ENCODE assay signal across 9 cellular contexts in genomic region chr1:25774921-25775774, GRCh38. TPM values are rescaled to one million over a fixed set of nuclear protein-coding genes. Genes with fewer than 3 reads are reported as not detected.
DNase-seq lines count a peak whose midpoint lies in the region; ATAC-seq and TF ChIP-seq lines count a peak whose summit lies in the region.
"Had no signal": no experiment of that assay in that cellular context is flagged by ENCODE, and none has a peak within 500 bp of the region (broad histone marks: within the 10 kb centered on the region; RNA-seq: fewer than 3 reads in every experiment).

No MANE protein-coding gene starts in this region.

- H2BK15ac ChIP-seq in mesenchymal stem cell (ENCODE audit: low read depth, poor library complexity, severe bottlenecking): no peak overlapping the region

- no TSS peak for BruUV-seq in Calu3 (replicated peaks; lab: Mats Ljungman, UMichigan)

- no peak overlapping the region for H3K9ac ChIP-seq in mesenchymal stem cell (ENCODE audit: low read length)

- H4K8ac ChIP-seq in mesenchymal stem cell (ENCODE audit: low read length): no peak overlapping the region

- H3K27me3 Mint-ChIP-seq in Calu3 (ENCODE audit: unreplicated experiment): peaks cover 26% of the 10 kb centered on the region
- peaks cover 0 to 3% (median 0%) of the 10 kb centered on the region in 5 donors for H3K27me3 Mint-ChIP-seq in naive thymus-derived CD8-positive, alpha-beta T cell

- H2AK5ac ChIP-seq in mesenchymal stem cell (ENCODE audit: low read length, severe bottlenecking): no peak overlapping the region

- H2BK120ac ChIP-seq in mesenchymal stem cell (ENCODE audit: low read depth, low read length): no peak overlapping the region

- H3K27me3 ChIP-seq in mesenchymal stem cell (ENCODE audit: control insufficient read depth in 1 of 2, insufficient read depth in 1 of 2, low read length in 2 of 2): no peaks in the 10 kb centered on the region

- peak; percentile 84 to 89 for ATAC-seq in naive thymus-derived CD8-positive, alpha-beta T cell
- ATAC-seq in GM18907 (IDR thresholded peaks at IDR 0.05; ENCODE audit: unreplicated experiment): no peak

- H3K4me3 ChIP-seq in mesenchymal stem cell (ENCODE audit: insufficient read depth in 1 of 2, low read depth in 1 of 2, low read length in 2 of 2): no peak overlapping the region
- H3K4me3 ChIP-seq: psoas muscle had no signal

- H2BK5ac ChIP-seq in mesenchymal stem cell (ENCODE audit: low read depth, low read length, poor library complexity, severe bottlenecking): no peak overlapping the region

- H3K36me3 ChIP-seq in mesenchymal stem cell (ENCODE audit: control insufficient read depth in 1 of 2, insufficient read depth in 2 of 2, low read depth in 1 of 2, low read length in 2 of 2): peaks cover 3 to 83% of the 10 kb centered on the region in 2 experiments

- intact Hi-C loops in Calu3 (cut with micrococcal nuclease; ENCODE audit: unreplicated experiment): no loop called here

- no peaks in the 10 kb centered on the region for H3K9me3 Mint-ChIP-seq in Calu3 (ENCODE audit: low read depth, unreplicated experiment)
- no peaks in the 10 kb centered on the region for H3K9me3 Mint-ChIP-seq in naive thymus-derived CD8-positive, alpha-beta T cell

- H3K4me2 ChIP-seq in mesenchymal stem cell (ENCODE audit: low read length, poor library complexity, severe bottlenecking): no peak overlapping the region

- POLR2A ChIA-PET in naive thymus-derived CD8-positive, alpha-beta T cell (lab: Charles Lee): interaction anchor here (0.6 to 5.8 kb wide), 37 partner anchors 10 to 1746 kb away, joined by 3 to 36 read pairs (median 6); partner anchors contain the start of genes MAN1C1, MTFR1L, RSRP1 and SELENON

- 49% methylated on average over 16 of the region's 16 CpGs for WGBS in mesenchymal stem cell

- no peak overlapping the region for H2BK12ac ChIP-seq in mesenchymal stem cell (ENCODE audit: low read length in 2 of 2)

- peaks cover 33% of the 10 kb centered on the region for H3K4me1 Mint-ChIP-seq in Calu3 (ENCODE audit: low read depth, unreplicated experiment)
- H3K4me1 Mint-ChIP-seq in naive thymus-derived CD8-positive, alpha-beta T cell: peaks cover 41 to 83% (median 67%) of the 10 kb centered on the region in 4 donors

- H3K18ac ChIP-seq in mesenchymal stem cell (ENCODE audit: low read depth in 1 of 2, low read length in 2 of 2): no peak overlapping the region

- no peak overlapping the region for H3K27ac Mint-ChIP-seq in Calu3 (ENCODE audit: unreplicated experiment)
- peak overlapping the region; percentile 86 to 99 (median 98) for H3K27ac Mint-ChIP-seq in naive thymus-derived CD8-positive, alpha-beta T cell

- H3K14ac ChIP-seq in mesenchymal stem cell (ENCODE audit: low read length in 2 of 2): no peak overlapping the region

- no peak for TF ChIP-seq CTCF in Calu3 (IDR thresholded peaks at IDR 0.05; ENCODE audit: unreplicated experiment)

- H3K4me3 Mint-ChIP-seq in Calu3 (ENCODE audit: low read depth, unreplicated experiment): no peak overlapping the region
- peak overlapping the region; percentile 68 to 93 (median 86) for H3K4me3 Mint-ChIP-seq in naive thymus-derived CD8-positive, alpha-beta T cell

- H3K4ac ChIP-seq in mesenchymal stem cell (ENCODE audit: low read depth in 1 of 2, low read length in 2 of 2): no peak overlapping the region

- H3K4me1 ChIP-seq in mesenchymal stem cell (ENCODE audit: control insufficient read depth, insufficient read depth, low read depth, low read length): peaks cover 41% of the 10 kb centered on the region

- H3K36me3 Mint-ChIP-seq in Calu3 (ENCODE audit: insufficient read depth, unreplicated experiment): no peaks in the 10 kb centered on the region
- H3K36me3 Mint-ChIP-seq in naive thymus-derived CD8-positive, alpha-beta T cell: peaks cover 5 to 35% (median 16%) of the 10 kb centered on the region in 3 donors

- CTCF ChIA-PET in Calu3 (lab: Charles Lee): interaction anchor here (0.6 to 1.4 kb wide), 2 partner anchors 15 to 17 kb away, joined by 3 read pairs; no protein-coding TSS in a partner anchor

- H3K27ac ChIP-seq in mesenchymal stem cell (ENCODE audit: low read length, poor library complexity, severe bottlenecking): no peak overlapping the region
- H3K27ac ChIP-seq: psoas muscle had no signal

- H3K9me3 ChIP-seq in mesenchymal stem cell (ENCODE audit: control insufficient read depth, low read length): no peaks in the 10 kb centered on the region
- H3K9me3 ChIP-seq: psoas muscle had no signal

- DNase-seq in Calu3 (peak; percentile 11), NCI-H2171 treated with DMSO at 0.1 percent for 48 hours (lab: John Stamatoyannopoulos, UW) (peak; percentile 90), activated T-cell treated with anti-CD3 and anti-CD28 coated beads for 1 hour (ENCODE audit: low read depth) (peak; percentile 68), mesenchymal stem cell (no peak), LoVo (ENCODE audit: low spot score) (no peak), mesenteric fat pad (ENCODE audit: low spot score) (no peak)
- DNase-seq in naive thymus-derived CD8-positive, alpha-beta T cell: peak; percentile 61 to 96 (median 88)
- DNase-seq: psoas muscle had no signal

- H3K79me1 ChIP-seq in mesenchymal stem cell (replicated peaks; ENCODE audit: low read length, poor library complexity, severe bottlenecking): no peaks in the 10 kb centered on the region

- H3K23ac ChIP-seq in mesenchymal stem cell (ENCODE audit: low read length in 2 of 2): no peak overlapping the region

- no peak overlapping the region for H2AFZ ChIP-seq in mesenchymal stem cell (ENCODE audit: low read depth, low read length)

- H4K91ac ChIP-seq in mesenchymal stem cell (ENCODE audit: low read length): no peak overlapping the region

RNA-seq across cellular contexts. Expression of gene SELENON, which starts 24.8 kb away (rescaled TPM):
- total RNA-seq in Calu3 (2022) (39.6 and 40.6 TPM in 2 replicates), mesenteric fat pad (108 TPM)
- 10 to 100 TPM; 19.2 to 20.4 TPM for total RNA-seq in naive thymus-derived CD8-positive, alpha-beta T cell
- 1 to 10 TPM; 2.6 to 7.0 (median 2.7) TPM for polyA plus RNA-seq in naive thymus-derived CD8-positive, alpha-beta T cell
- 115 TPM for polyA plus RNA-seq in mesenchymal stem cell (2013, experiment 1 of 2)
- polyA plus RNA-seq in mesenchymal stem cell (2013, experiment 2 of 2): 113 TPM

RNA-seq across cellular contexts. Expression of gene MTFR1L, which starts 44.6 kb away (rescaled TPM):
- total RNA-seq in Calu3 (2022): 21.3 and 23.2 TPM in 2 replicates
- total RNA-seq in naive thymus-derived CD8-positive, alpha-beta T cell: 10 to 100 TPM; 50.0 to 56.4 TPM
- 10 to 100 TPM; 34.3 to 42.6 (median 40.9) TPM for polyA plus RNA-seq in naive thymus-derived CD8-positive, alpha-beta T cell
- polyA plus RNA-seq in mesenchymal stem cell (2013, experiment 1 of 2): 49.9 TPM
- polyA plus RNA-seq in mesenchymal stem cell (2013, experiment 2 of 2): 50.5 TPM
- 53.8 TPM for total RNA-seq in mesenteric fat pad

Comparison
In these comparisons a context has a peak if more than half of its experiments do, and no peak if none do; other contexts are left out.
1. DNase-seq: peak in Calu3 (single experiment), NCI-H2171 treated with DMSO at 0.1 percent for 48 hours (single experiment), activated T-cell treated with anti-CD3 and anti-CD28 coated beads for 1 hour (single experiment) and naive thymus-derived CD8-positive, alpha-beta T cell (10 of 10); none in mesenchymal stem cell (single experiment), LoVo (single experiment) and mesenteric fat pad (single experiment).